Comparison of ENCODE assay signal across 9 cellular contexts in the genomic region with DNA sequence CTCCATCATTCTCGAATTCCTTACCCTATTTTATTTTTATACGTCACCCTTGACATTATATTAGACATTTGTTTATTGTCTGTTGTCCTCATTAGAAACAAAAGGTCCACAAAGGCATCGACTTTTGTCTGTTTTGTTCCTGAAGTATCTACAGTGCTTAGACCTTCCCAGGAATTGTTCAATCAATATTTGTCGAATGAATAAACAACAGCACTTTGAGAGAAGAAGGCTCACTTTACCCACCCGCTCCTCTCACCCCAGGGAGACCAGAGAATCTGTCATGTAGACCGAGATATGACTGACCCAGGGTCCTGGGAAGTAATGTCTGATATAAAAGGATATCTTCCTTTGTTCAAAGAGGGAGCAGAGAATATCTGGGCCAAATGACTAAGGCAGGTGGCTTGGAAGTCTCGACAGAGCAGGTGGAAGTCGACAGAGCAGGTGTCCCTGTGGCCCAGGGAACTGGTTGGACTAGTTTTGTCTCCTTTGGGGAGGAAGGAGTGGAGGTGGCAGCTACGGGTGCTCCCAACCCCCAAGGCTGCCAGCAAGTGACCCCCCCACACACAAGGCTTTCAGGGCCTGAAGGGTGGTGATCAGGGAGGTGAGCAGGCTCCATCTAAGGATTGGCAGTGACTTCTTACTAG. TPM values are rescaled to one million over a fixed set of nuclear protein-coding genes. Genes with fewer than 3 reads are reported as not detected.
DNase-seq lines count a peak whose midpoint lies in the region; ATAC-seq and TF ChIP-seq lines count a peak whose summit lies in the region.
"Had no signal": no experiment of that assay in that cellular context is flagged by ENCODE, and none has a peak within 500 bp of the region (broad histone marks: within the 10 kb centered on the region; RNA-seq: fewer than 3 reads in every experiment).

No MANE protein-coding gene starts in this region.

- H3K27me3 Mint-ChIP-seq in mesothelial cell of epicardium (ENCODE audit: low read depth): no peaks in the 10 kb centered on the region

- TF ChIP-seq CTCF in 22Rv1 (IDR thresholded peaks at IDR 0.05): no peak
- TF ChIP-seq CTCF in VCaP (conservative IDR thresholded peaks at IDR 0.05): no peak
- no peak for TF ChIP-seq CTCF in mesothelial cell of epicardium (IDR thresholded peaks at IDR 0.05; ENCODE audit: unreplicated experiment)

- peaks cover 15% of the 10 kb centered on the region for H3K4me1 Mint-ChIP-seq in mesothelial cell of epicardium

- H3K4me3 Mint-ChIP-seq in mesothelial cell of epicardium: no peak overlapping the region

- H3K36me3 Mint-ChIP-seq in mesothelial cell of epicardium: no peaks in the 10 kb centered on the region

- H3K27ac ChIP-seq in 22Rv1 (peak overlapping the region; percentile 38), VCaP (peak overlapping the region; percentile 54)

- DNase-seq in NCI-H1105 (lab: John Stamatoyannopoulos, UW) (peak; percentile 94), mesothelial cell of epicardium (ENCODE audit: low spot score in 2 of 2, unreplicated experiment in 2 of 2) (no peak), NCI-H82 (lab: John Stamatoyannopoulos, UW) (no peak), NCI-H1930 (lab: John Stamatoyannopoulos, UW) (no peak)
- DNase-seq: substantia nigra had no signal

- ATAC-seq in GM21360 (IDR thresholded peaks at IDR 0.05; ENCODE audit: unreplicated experiment) (no peak), HG02885 (IDR thresholded peaks at IDR 0.05; ENCODE audit: poor library complexity, unreplicated experiment) (no peak)

- peak overlapping the region; percentile 82 for H3K27ac Mint-ChIP-seq in mesothelial cell of epicardium

- H3K9me3 Mint-ChIP-seq in mesothelial cell of epicardium: peaks cover 3% of the 10 kb centered on the region

RNA-seq across cellular contexts. Expression of gene CHMP4B, which starts 14.8 kb away (rescaled TPM):
- 76.9 to 79.4 TPM (median 77.7 TPM) in 3 replicates for total RNA-seq in mesothelial cell of epicardium
